In the genomic region with DNA sequence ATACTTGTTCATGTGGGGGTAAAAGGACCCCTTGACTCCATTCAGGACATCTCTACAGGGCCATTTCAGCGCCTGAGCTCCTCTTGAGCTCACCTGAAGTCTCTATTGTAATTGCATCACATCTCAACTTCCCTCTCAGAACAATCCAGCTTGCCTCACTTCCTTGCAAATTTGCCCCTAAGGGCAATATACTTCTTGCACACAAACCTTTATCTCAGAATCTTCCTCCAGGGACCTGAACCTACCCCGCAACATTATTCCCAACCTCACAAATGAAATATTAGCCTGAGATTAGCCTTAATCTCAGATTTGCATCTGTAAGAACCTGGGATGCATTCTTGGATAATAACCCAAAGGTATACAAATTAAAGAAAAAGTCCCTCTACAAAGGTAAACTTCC, we compare ENCODE assay signal across 20 cellular contexts.
DNase-seq lines count a peak whose midpoint lies in the region; FAIRE-seq and TF ChIP-seq lines count a peak whose summit lies in the region.
"Had no signal": no experiment of that assay in that cellular context is flagged by ENCODE, and none has a peak within 500 bp of the region (broad histone marks: within the 10 kb centered on the region; RNA-seq: fewer than 3 reads in every experiment).

No MANE protein-coding gene starts in this region.

- H3K4me1 ChIP-seq in keratinocyte (ENCODE audit: control insufficient read depth, extremely low read depth, insufficient read depth, low read length) = peaks cover 36% of the 10 kb centered on the region
- H3K4me1 ChIP-seq: BLaER1, HAP-1 had no signal

- H3K27ac Mint-ChIP-seq in Calu3 (ENCODE audit: unreplicated experiment) = no peak overlapping the region
- H3K27ac Mint-ChIP-seq: CD14-positive monocyte; CD4-positive, alpha-beta memory T cell had no signal

- H3K9me3 ChIP-seq in keratinocyte (ENCODE audit: control insufficient read depth, low read depth, low read length) = no peaks in the 10 kb centered on the region
- H3K9me3 ChIP-seq: A549, BLaER1, HAP-1 had no signal

- no peak overlapping the region for H3K4me3 ChIP-seq in bronchial epithelial cell (ENCODE audit: low read depth, low read length)
- H3K4me3 ChIP-seq in keratinocyte (ENCODE audit: control insufficient read depth in 2 of 3, extremely low read depth in 1 of 3, insufficient read depth in 2 of 3, low read depth in 1 of 3, low read length in 3 of 3) = no peak overlapping the region
- H3K4me3 ChIP-seq: A549, BLaER1, GM23248, HAP-1 had no signal

- peak overlapping the region; percentile 1 for H3K27ac ChIP-seq in keratinocyte (ENCODE audit: control insufficient read depth, insufficient read depth, low read length)
- H3K27ac ChIP-seq: 22Rv1, BLaER1, GM23248 had no signal

- CTCF ChIA-PET in Calu3 (lab: Charles Lee) = no interaction called here

- no peaks in the 10 kb centered on the region for H3K27me3 ChIP-seq in bronchial epithelial cell (ENCODE audit: control insufficient read depth, insufficient read depth, low read length)
- H3K27me3 ChIP-seq in keratinocyte (ENCODE audit: control insufficient read depth, extremely low read depth, insufficient read depth, low read length) = no peaks in the 10 kb centered on the region
- H3K27me3 ChIP-seq: BLaER1 had no signal

- no peaks in the 10 kb centered on the region for H3K9me1 ChIP-seq in keratinocyte (ENCODE audit: control insufficient read depth, extremely low read depth, insufficient read depth, low read length)

- BruUV-seq in Calu3 (replicated peaks; lab: Mats Ljungman, UMichigan) = no TSS peak

- intact Hi-C loops in Calu3 (cut with micrococcal nuclease; ENCODE audit: unreplicated experiment) = no loop called here

- no peaks in the 10 kb centered on the region for H3K4me1 Mint-ChIP-seq in Calu3 (ENCODE audit: low read depth, unreplicated experiment)
- H3K4me1 Mint-ChIP-seq: CD14-positive monocyte; CD4-positive, alpha-beta memory T cell had no signal

- TF ChIP-seq CTCF in bronchial epithelial cell (IDR thresholded peaks at IDR 0.05; ENCODE audit: insufficient read depth, low read length, severe bottlenecking) = no peak
- no peak for TF ChIP-seq CTCF in keratinocyte (optimal IDR thresholded peaks at IDR 0.05 in 1 of 3, IDR thresholded peaks at IDR 0.05 in 1 of 3, conservative IDR thresholded peaks at IDR 0.05 in 1 of 3; ENCODE audit: extremely low read depth in 1 of 3, insufficient read depth in 2 of 3, low read length in 3 of 3)
- TF ChIP-seq CTCF in Calu3 (IDR thresholded peaks at IDR 0.05; ENCODE audit: unreplicated experiment) = no peak

- DNase-seq in SIG-M5 treated with dmso at 0.1 percent for 504 hours (lab: John Stamatoyannopoulos, UW; ENCODE audit: unreplicated experiment) = peak; percentile 30
- no peak for DNase-seq in SIG-M5 (lab: John Stamatoyannopoulos, UW)
- peak; percentile 26 for DNase-seq in bronchial epithelial cell (ENCODE audit: low read depth)
- DNase-seq in keratinocyte (ENCODE audit: low read depth, low spot score) = no peak
- no peak for DNase-seq in Calu3
- DNase-seq in stimulated activated naive CD4-positive, alpha-beta T cell (lab: John Stamatoyannopoulos, UW) = no peak
- DNase-seq in activated CD4-positive, CD25-positive, alpha-beta regulatory T cell treated with anti-CD3 and anti-CD28 coated beads, Interleukin-2, amount 50 U/mL, for 72 hours = no peak
- DNase-seq: CD4-positive, alpha-beta memory T cell; DMS79; GDM1 had no signal

- no peaks in the 10 kb centered on the region for H3K27me3 Mint-ChIP-seq in Calu3 (ENCODE audit: unreplicated experiment)

- no peaks in the 10 kb centered on the region for H3K79me2 ChIP-seq in keratinocyte (ENCODE audit: control insufficient read depth, insufficient read depth, low read length)

- no peak overlapping the region for H2AFZ ChIP-seq in keratinocyte (ENCODE audit: control insufficient read depth, low read length)
- H2AFZ ChIP-seq: GM23248 had no signal

- H3K4me2 ChIP-seq in keratinocyte (ENCODE audit: control insufficient read depth, extremely low read depth, insufficient read depth, low read depth, low read length) = no peak overlapping the region
- H3K4me2 ChIP-seq: BLaER1 had no signal

- no peaks in the 10 kb centered on the region for H3K36me3 ChIP-seq in bronchial epithelial cell (ENCODE audit: control insufficient read depth, insufficient read depth, low read length)
- H3K36me3 ChIP-seq in keratinocyte (ENCODE audit: control insufficient read depth in 2 of 2, extremely low read depth in 1 of 2, insufficient read depth in 2 of 2, low read length in 2 of 2) = no peaks in the 10 kb centered on the region
- H3K36me3 ChIP-seq: BLaER1, HAP-1 had no signal

- FAIRE-seq in bronchial epithelial cell (lab: Jason Lieb, UNC) (no peak), keratinocyte (lab: Jason Lieb, UNC) (no peak)
- FAIRE-seq: A549, D721Med, GM12892, GM18507, HepG2 had no signal

- H3K36me3 Mint-ChIP-seq in Calu3 (ENCODE audit: insufficient read depth, unreplicated experiment) = no peaks in the 10 kb centered on the region
- H3K36me3 Mint-ChIP-seq: CD14-positive monocyte; CD4-positive, alpha-beta memory T cell had no signal

- peaks cover 32% of the 10 kb centered on the region for H3K9me3 Mint-ChIP-seq in Calu3 (ENCODE audit: low read depth, unreplicated experiment)

- H3K4me3 Mint-ChIP-seq in Calu3 (ENCODE audit: low read depth, unreplicated experiment) = no peak overlapping the region
- H3K4me3 Mint-ChIP-seq: CD14-positive monocyte; CD4-positive, alpha-beta memory T cell had no signal

- no peak overlapping the region for H3K9ac ChIP-seq in keratinocyte (ENCODE audit: control insufficient read depth, extremely low read depth, insufficient read depth, low read length)
- H3K9ac ChIP-seq: BLaER1, GM23248 had no signal

- no peaks in the 10 kb centered on the region for H4K20me1 ChIP-seq in keratinocyte (ENCODE audit: control insufficient read depth, extremely low read depth, insufficient read depth, low read length)
- H4K20me1 ChIP-seq: BLaER1 had no signal

- dilution Hi-C loops in keratinocyte (cut with MboI; ENCODE audit: extremely low pct_ligation_motif_present, low sequenced_read_pairs) = no loop called here

Comparison
In these comparisons a context has a peak if more than half of its experiments do, and no peak if none do; other contexts are left out.
1. DNase-seq: peak in SIG-M5 treated with dmso at 0.1 percent for 504 hours (single experiment) and bronchial epithelial cell (single experiment); none in SIG-M5 (single experiment), keratinocyte (single experiment), Calu3 (single experiment), stimulated activated naive CD4-positive, alpha-beta T cell (0 of 6) and activated CD4-positive, CD25-positive, alpha-beta regulatory T cell treated with anti-CD3 and anti-CD28 coated beads, Interleukin-2, amount 50 U/mL, for 72 hours (single experiment).